In genomic region chr6:24359640-24360454, GRCh38 we compare ENCODE assay signal across 1 cellular context.
TF ChIP-seq lines count a peak whose summit lies in the region.

No MANE protein-coding gene starts in this region.

TF ChIP-seq in SK-N-SH, 30 proteins besides CTCF, POLR2A, EP300 and RAD21 (continued from another document):
- TF ChIP-seq, protein P1, sequence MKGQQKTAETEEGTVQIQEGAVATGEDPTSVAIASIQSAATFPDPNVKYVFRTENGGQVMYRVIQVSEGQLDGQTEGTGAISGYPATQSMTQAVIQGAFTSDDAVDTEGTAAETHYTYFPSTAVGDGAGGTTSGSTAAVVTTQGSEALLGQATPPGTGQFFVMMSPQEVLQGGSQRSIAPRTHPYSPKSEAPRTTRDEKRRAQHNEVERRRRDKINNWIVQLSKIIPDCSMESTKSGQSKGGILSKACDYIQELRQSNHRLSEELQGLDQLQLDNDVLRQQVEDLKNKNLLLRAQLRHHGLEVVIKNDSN (IDR thresholded peaks at IDR 0.05; ENCODE audit: borderline replicate concordance, low read depth), result peak; percentile 71
